ENCODE assay signal across 28 cellular contexts in the genomic region with DNA sequence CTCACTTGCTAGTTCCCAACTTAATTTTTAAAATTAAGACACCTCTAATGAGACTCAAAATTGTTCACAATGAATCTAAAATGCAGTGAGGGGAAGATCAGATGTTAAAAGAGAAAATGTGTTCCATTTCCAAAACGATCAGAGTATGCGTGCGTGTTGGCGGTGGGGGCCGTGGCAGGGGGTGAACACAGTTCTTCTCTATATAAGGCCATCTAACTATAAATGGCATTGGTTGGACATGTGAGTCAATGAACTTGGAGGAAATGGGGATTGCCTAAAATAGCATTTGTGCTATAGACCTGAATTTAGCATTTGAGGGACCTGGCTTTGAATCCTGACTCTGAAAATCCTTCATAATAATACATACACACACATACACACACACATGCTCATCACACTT.
DNase-seq lines count a peak whose midpoint lies in the region; ATAC-seq, FAIRE-seq and TF ChIP-seq lines count a peak whose summit lies in the region.
"Had no signal": no experiment of that assay in that cellular context is flagged by ENCODE, and none has a peak within 500 bp of the region (broad histone marks: within the 10 kb centered on the region; RNA-seq: fewer than 3 reads in every experiment).

No MANE protein-coding gene starts in this region.

- H3K27me3 ChIP-seq in CD8-positive, alpha-beta T cell (ENCODE audit: insufficient read depth, low read length) = no peaks in the 10 kb centered on the region
- H3K27me3 ChIP-seq: brain microvascular endothelial cell, right lobe of liver, upper lobe of left lung had no signal

- no peaks in the 10 kb centered on the region for H3K4me1 ChIP-seq in CD8-positive, alpha-beta T cell (ENCODE audit: insufficient read depth, low read length)
- H3K4me1 ChIP-seq: Caco-2 had no signal

- H3K4me3 Mint-ChIP-seq in CD8-positive, alpha-beta T cell = no peak overlapping the region
- H3K4me3 Mint-ChIP-seq in IgD-negative memory B cell (no peak overlapping the region), activated B cell treated with CpG ODN at 0.5 μM for 24 hours (no peak overlapping the region)
- no peak overlapping the region for H3K4me3 Mint-ChIP-seq in stimulated activated effector memory CD8-positive, alpha-beta T cell treated with anti-CD3 and anti-CD28 coated beads, Interleukin-12 subunit alpha, Interleukin-12 subunit beta, amount 100 ng/mL, for 72 hours
- H3K4me3 Mint-ChIP-seq: activated CD4-positive, alpha-beta T cell treated with anti-CD3 and anti-CD28 coated beads, Interleukin-2, amount 10 ng/mL, durations not matched to agents 24 days and 14 days; natural killer cell had no signal

- CTCF ChIA-PET in CD8-positive, alpha-beta T cell (lab: Charles Lee) = no interaction called here
- CTCF ChIA-PET in activated B cell treated with CpG ODN at 0.5 μM for 24 hours (lab: Charles Lee) = no interaction called here

- H3K4me1 Mint-ChIP-seq in CD8-positive, alpha-beta T cell (ENCODE audit: low read depth) = peaks cover 67% of the 10 kb centered on the region
- H3K4me1 Mint-ChIP-seq in IgD-negative memory B cell (peaks cover 38 to 61% (median 53%) of the 10 kb centered on the region in 3 donors), activated B cell treated with CpG ODN at 0.5 μM for 24 hours (peaks cover 87% of the 10 kb centered on the region)
- H3K4me1 Mint-ChIP-seq in stimulated activated effector memory CD8-positive, alpha-beta T cell treated with anti-CD3 and anti-CD28 coated beads, Interleukin-12 subunit alpha, Interleukin-12 subunit beta, amount 100 ng/mL, for 72 hours = peaks cover 68% of the 10 kb centered on the region

- peak overlapping the region; percentile 1 for H3K27ac Mint-ChIP-seq in CD8-positive, alpha-beta T cell
- H3K27ac Mint-ChIP-seq in IgD-negative memory B cell (peak overlapping the region in 2 of 3 donors; percentile 3 to 72), activated B cell treated with CpG ODN at 0.5 μM for 24 hours (peak overlapping the region; percentile 6)
- peak overlapping the region; percentile 44 for H3K27ac Mint-ChIP-seq in stimulated activated effector memory CD8-positive, alpha-beta T cell treated with anti-CD3 and anti-CD28 coated beads, Interleukin-12 subunit alpha, Interleukin-12 subunit beta, amount 100 ng/mL, for 72 hours
- H3K27ac Mint-ChIP-seq: activated CD4-positive, alpha-beta T cell treated with anti-CD3 and anti-CD28 coated beads, Interleukin-2, amount 10 ng/mL, durations not matched to agents 24 days and 14 days; progenitor cell of endocrine pancreas had no signal

- ATAC-seq in CD8-positive, alpha-beta T cell = no peak
- ATAC-seq in activated B cell treated with CpG ODN at 0.5 μM for 24 hours (ENCODE audit: low read depth) = no peak
- no peak for ATAC-seq in stimulated activated effector memory CD8-positive, alpha-beta T cell treated with anti-CD3 and anti-CD28 coated beads, Interleukin-12 subunit alpha, Interleukin-12 subunit beta, amount 100 ng/mL, for 72 hours
- ATAC-seq: HCT116, natural killer cell, right lobe of liver had no signal

- H3K27me3 Mint-ChIP-seq in CD8-positive, alpha-beta T cell (ENCODE audit: low read depth) = no peaks in the 10 kb centered on the region
- H3K27me3 Mint-ChIP-seq in IgD-negative memory B cell (no peaks in the 10 kb centered on the region), activated B cell treated with CpG ODN at 0.5 μM for 24 hours (no peaks in the 10 kb centered on the region)
- H3K27me3 Mint-ChIP-seq: activated CD4-positive, alpha-beta T cell treated with anti-CD3 and anti-CD28 coated beads, Interleukin-2, amount 10 ng/mL, durations not matched to agents 24 days and 14 days had no signal

- intact Hi-C loops in CD8-positive, alpha-beta T cell (cut with DNase I, micrococcal nuclease) = no loop called here
- intact Hi-C loops in activated B cell treated with CpG ODN at 0.5 μM for 24 hours (cut with micrococcal nuclease) = no loop called here

- TF ChIP-seq CTCF in CD8-positive, alpha-beta T cell (IDR thresholded peaks at IDR 0.05) = no peak
- TF ChIP-seq CTCF in activated B cell treated with CpG ODN at 0.5 μM for 24 hours (IDR thresholded peaks at IDR 0.05) = no peak

- POLR2A ChIA-PET in CD8-positive, alpha-beta T cell (lab: Charles Lee) = no interaction called here
- POLR2A ChIA-PET in activated B cell treated with CpG ODN at 0.5 μM for 24 hours (lab: Charles Lee) = interaction anchor here (1.3 kb wide), 1 partner anchor 115 kb away, joined by 3 read pairs; no protein-coding TSS in a partner anchor

- no peak for FAIRE-seq in GM19239 (lab: Jason Lieb, UNC)
- FAIRE-seq: endothelial cell of umbilical vein had no signal

- no peaks in the 10 kb centered on the region for H3K36me3 ChIP-seq in CD8-positive, alpha-beta T cell (ENCODE audit: insufficient read depth, low read length)
- H3K36me3 ChIP-seq: brain microvascular endothelial cell, upper lobe of left lung had no signal

- no peaks in the 10 kb centered on the region for H3K9me3 ChIP-seq in CD8-positive, alpha-beta T cell (ENCODE audit: low read length)
- H3K9me3 ChIP-seq: Caco-2, right lobe of liver, upper lobe of left lung had no signal

- no peak overlapping the region for H3K4me3 ChIP-seq in CD8-positive, alpha-beta T cell (ENCODE audit: low read depth, low read length)
- H3K4me3 ChIP-seq: lung, right lobe of liver, upper lobe of left lung had no signal

- no peaks in the 10 kb centered on the region for H3K9me3 Mint-ChIP-seq in CD8-positive, alpha-beta T cell
- H3K9me3 Mint-ChIP-seq in IgD-negative memory B cell = no peaks in the 10 kb centered on the region
- H3K9me3 Mint-ChIP-seq in activated B cell treated with CpG ODN at 0.5 μM for 24 hours = no peaks in the 10 kb centered on the region
- no peaks in the 10 kb centered on the region for H3K9me3 Mint-ChIP-seq in stimulated activated effector memory CD8-positive, alpha-beta T cell treated with anti-CD3 and anti-CD28 coated beads, Interleukin-12 subunit alpha, Interleukin-12 subunit beta, amount 100 ng/mL, for 72 hours
- H3K9me3 Mint-ChIP-seq: activated CD4-positive, alpha-beta T cell treated with anti-CD3 and anti-CD28 coated beads, Interleukin-2, amount 10 ng/mL, durations not matched to agents 24 days and 14 days; natural killer cell had no signal

- H3K27ac ChIP-seq in CD8-positive, alpha-beta T cell (ENCODE audit: low read depth, low read length) = no peak overlapping the region
- H3K27ac ChIP-seq: brain microvascular endothelial cell, right lobe of liver, upper lobe of left lung, VCaP had no signal

- peaks cover 35% of the 10 kb centered on the region for H3K36me3 Mint-ChIP-seq in CD8-positive, alpha-beta T cell
- peaks cover 7% of the 10 kb centered on the region for H3K36me3 Mint-ChIP-seq in IgD-negative memory B cell
- peaks cover 26% of the 10 kb centered on the region for H3K36me3 Mint-ChIP-seq in activated B cell treated with CpG ODN at 0.5 μM for 24 hours (ENCODE audit: low read depth)
- H3K36me3 Mint-ChIP-seq in stimulated activated effector memory CD8-positive, alpha-beta T cell treated with anti-CD3 and anti-CD28 coated beads, Interleukin-12 subunit alpha, Interleukin-12 subunit beta, amount 100 ng/mL, for 72 hours = peaks cover 10% of the 10 kb centered on the region
- H3K36me3 Mint-ChIP-seq: natural killer cell had no signal

- DNase-seq in CD8-positive, alpha-beta T cell = no peak
- DNase-seq in activated B cell treated with CpG ODN at 0.5 μM for 24 hours = no peak
- no peak for DNase-seq in stimulated activated effector memory CD8-positive, alpha-beta T cell treated with anti-CD3 and anti-CD28 coated beads, Interleukin-12 subunit alpha, Interleukin-12 subunit beta, amount 100 ng/mL, for 72 hours (ENCODE audit: low spot score in 2 of 2)
- DNase-seq in GDM1 (lab: John Stamatoyannopoulos, UW) = no peak
- no peak for DNase-seq in T1000 (lab: John Stamatoyannopoulos, UW)
- no peak for DNase-seq in COLO829 (ENCODE audit: low spot score)
- no peak for DNase-seq in GM19239 (ENCODE audit: insufficient read length, low spot score)
- DNase-seq: activated CD4-positive, alpha-beta T cell treated with anti-CD3 and anti-CD28 coated beads, Interleukin-2, amount 10 ng/mL, durations not matched to agents 24 days and 14 days; activated gamma-delta T cell; brain microvascular endothelial cell; Caco-2; DMS53; hippocampal formation; natural killer cell; NCI-H1092 treated with DMSO at 0.1 percent for 48 hours; NCI-H1694 treated with DMSO at 0.1 percent for 48 hours; NCI-H446 treated with DMSO at 0.1 percent for 48 hours; nucleus accumbens; right lobe of liver; stimulated activated CD4-positive, alpha-beta T cell treated with anti-CD3 and anti-CD28 coated beads, Interleukin-12 subunit alpha, Interleukin-12 subunit beta, amount 100 ng/mL, for 4 hours; stimulated activated CD4-positive, alpha-beta T cell treated with anti-CD3 and anti-CD28 coated beads, Interleukin-4, amount 100 ng/mL, for 1 hour had no signal
